10 cellular contexts compared by ENCODE assay signal in the genomic region with DNA sequence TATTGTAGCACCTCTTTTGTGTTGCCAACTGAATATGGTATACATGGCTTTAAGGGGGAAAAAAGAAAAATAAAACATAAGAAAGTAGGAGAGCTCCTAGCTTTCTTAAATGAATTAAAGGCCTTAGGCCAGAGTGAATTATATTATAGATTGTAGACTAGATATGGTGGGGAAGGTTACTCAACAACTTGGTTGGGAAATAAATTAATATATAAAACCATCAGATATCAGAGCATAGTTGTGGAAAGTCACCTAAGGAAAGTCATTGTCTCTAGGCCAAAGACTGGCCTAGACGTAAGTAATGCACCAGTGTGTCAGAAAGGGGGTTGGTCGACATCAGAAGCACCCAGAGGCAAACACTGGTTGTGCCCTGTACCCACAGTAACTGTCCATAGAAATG.
DNase-seq lines count a peak whose midpoint lies in the region; ATAC-seq and TF ChIP-seq lines count a peak whose summit lies in the region.
"Had no signal": no experiment of that assay in that cellular context is flagged by ENCODE, and none has a peak within 500 bp of the region (broad histone marks: within the 10 kb centered on the region; RNA-seq: fewer than 3 reads in every experiment).

No MANE protein-coding gene starts in this region.

- peak overlapping the region; percentile 83 to 95 (median 87); a peak in 21 of 22 replicates for H3K4me2 ChIP-seq in BLaER1 treated with 17β-estradiol and CSF1 and Interleukin-3, amounts not matched to agents 10 nM and 100 nM
- H3K4me2 ChIP-seq in MM.1S (ENCODE audit: low read depth, low read length) (no peak overlapping the region), mammary epithelial cell (ENCODE audit: insufficient read depth, low read depth, low read length) (peak overlapping the region; percentile 49)

- WGBS in mammary epithelial cell (ENCODE audit: low coverage, missing lambda C conversion rate): 50% methylated on average over 2 of the region's 2 CpGs

- BruUV-seq in mammary epithelial cell (replicated peaks; lab: Mats Ljungman, UMichigan): no TSS peak

- peak overlapping the region in 4 of 11 experiments; percentile 18 to 53 (median 35); a peak in 3 of 22 replicates for H3K9ac ChIP-seq in BLaER1 treated with 17β-estradiol and CSF1 and Interleukin-3, amounts not matched to agents 10 nM and 100 nM
- no peak overlapping the region for H3K9ac ChIP-seq in MM.1S (ENCODE audit: low read length)
- no peak overlapping the region for H3K9ac ChIP-seq in mammary epithelial cell (ENCODE audit: insufficient read depth, low read length)

- no peaks in the 10 kb centered on the region for H3K79me2 ChIP-seq in MM.1S (ENCODE audit: low read length)
- no peaks in the 10 kb centered on the region for H3K79me2 ChIP-seq in mammary epithelial cell (ENCODE audit: insufficient read depth, low read length)

- in situ Hi-C loops in mammary epithelial cell (cut with MboI; ENCODE audit: low sequenced_read_pairs in 2 of 2): no loop called here

- H3K36me3 ChIP-seq in BLaER1 treated with 17β-estradiol and CSF1 and Interleukin-3, amounts not matched to agents 10 nM and 100 nM: no peaks in the 10 kb centered on the region
- H3K36me3 ChIP-seq in MM.1S (replicated peaks; ENCODE audit: insufficient read depth, low read length) (no peaks in the 10 kb centered on the region), mammary epithelial cell (ENCODE audit: insufficient read depth, low read length) (no peaks in the 10 kb centered on the region)

- no peak for ATAC-seq in GM21367 (IDR thresholded peaks at IDR 0.05; ENCODE audit: unreplicated experiment)

- DNase-seq in MM.1S: no peak
- DNase-seq in mammary epithelial cell: peak; percentile 32
- no peak for DNase-seq in nephron progenitor cell
- DNase-seq in GM10248 (ENCODE audit: extremely low spot score): no peak
- no peak for DNase-seq in NCI-H446 treated with DMSO at 0.1 percent for 48 hours (lab: John Stamatoyannopoulos, UW)
- no peak for DNase-seq in central memory CD4-positive, alpha-beta T cell
- DNase-seq: cortex of kidney; stimulated activated CD4-positive, alpha-beta T cell treated with anti-CD3 and anti-CD28 coated beads, Interleukin-12 subunit alpha, Interleukin-12 subunit beta, amount 100 ng/mL, for 4 hours had no signal

- dilution Hi-C loops in mammary epithelial cell (cut with HindIII; ENCODE audit: low sequenced_read_pairs): no loop called here

- no peaks in the 10 kb centered on the region for H3K9me2 ChIP-seq in MM.1S (replicated peaks; ENCODE audit: insufficient read depth, low read length)

- no peaks in the 10 kb centered on the region for H3K9me3 Mint-ChIP-seq in nephron progenitor cell

- TF ChIP-seq CTCF in MM.1S (IDR thresholded peaks at IDR 0.05; ENCODE audit: low read length): no peak
- no peak for TF ChIP-seq CTCF in mammary epithelial cell (conservative IDR thresholded peaks at IDR 0.05 in 1 of 2, IDR thresholded peaks at IDR 0.05 in 1 of 2; ENCODE audit: extremely low read depth in 1 of 2, insufficient read depth in 1 of 2, low read depth in 1 of 2, low read length in 2 of 2)
- TF ChIP-seq CTCF in nephron progenitor cell (IDR thresholded peaks at IDR 0.05): no peak
- TF ChIP-seq CTCF in GM10248 (IDR thresholded peaks at IDR 0.05; ENCODE audit: control extremely low read depth, extremely low read depth, low read depth, missing control alignments): no peak

- H3K27me3 ChIP-seq in BLaER1 treated with 17β-estradiol and CSF1 and Interleukin-3, amounts not matched to agents 10 nM and 100 nM: no peaks in the 10 kb centered on the region
- no peaks in the 10 kb centered on the region for H3K27me3 ChIP-seq in MM.1S (replicated peaks; ENCODE audit: insufficient read depth, low read length)
- no peaks in the 10 kb centered on the region for H3K27me3 ChIP-seq in mammary epithelial cell (ENCODE audit: insufficient read depth, low read length)

- H3K9me3 ChIP-seq in BLaER1 treated with 17β-estradiol and CSF1 and Interleukin-3, amounts not matched to agents 10 nM and 100 nM (replicated peaks in 1 of 11): no peaks in the 10 kb centered on the region
- no peaks in the 10 kb centered on the region for H3K9me3 ChIP-seq in MM.1S (replicated peaks; ENCODE audit: insufficient read depth, low read length)
- no peaks in the 10 kb centered on the region for H3K9me3 ChIP-seq in mammary epithelial cell (replicated peaks; ENCODE audit: insufficient read depth, low read length)

- CTCF ChIA-PET in mammary epithelial cell (lab: Charles Lee; ENCODE audit: low non-redundant PET) (no interaction called here), GM10248 (lab: Yijun Ruan, JAX) (interaction anchor here (1.1 to 1.7 kb wide), 4 partner anchors 8 to 21 kb away, joined by 3 to 4 read pairs (median 4); no protein-coding TSS in a partner anchor)

- intact Hi-C loops in mammary epithelial cell (cut with micrococcal nuclease): no loop called here

- peak overlapping the region in 10 of 11 experiments; percentile 19 to 67 (median 56); a peak in 18 of 22 replicates for H3K27ac ChIP-seq in BLaER1 treated with 17β-estradiol and CSF1 and Interleukin-3, amounts not matched to agents 10 nM and 100 nM
- H3K27ac ChIP-seq in MM.1S (ENCODE audit: low read length): 0 out of 2 replicates have a peak overlapping the region, but pooled peaks have one; percentile 11
- H3K27ac ChIP-seq in mammary epithelial cell (ENCODE audit: insufficient read depth, low read depth, low read length): peak overlapping the region; percentile 40

- H3K27me3 Mint-ChIP-seq in nephron progenitor cell (ENCODE audit: low read depth, poor library complexity): no peaks in the 10 kb centered on the region

- peaks cover 18 to 39% (median 31%) of the 10 kb centered on the region in 10 experiments for H3K4me1 ChIP-seq in BLaER1 treated with 17β-estradiol and CSF1 and Interleukin-3, amounts not matched to agents 10 nM and 100 nM
- H3K4me1 ChIP-seq in MM.1S (ENCODE audit: low read length): peaks cover 4% of the 10 kb centered on the region
- H3K4me1 ChIP-seq in mammary epithelial cell (ENCODE audit: insufficient read depth, low read length): peaks cover 17% of the 10 kb centered on the region

- no peak overlapping the region for H3K4me3 ChIP-seq in BLaER1 treated with 17β-estradiol and CSF1 and Interleukin-3, amounts not matched to agents 10 nM and 100 nM
- H3K4me3 ChIP-seq in MM.1S (ENCODE audit: low read length): no peak overlapping the region
- no peak overlapping the region for H3K4me3 ChIP-seq in mammary epithelial cell (replicated peaks in 1 of 3; ENCODE audit: insufficient read depth in 1 of 3, low read depth in 2 of 3, low read length in 3 of 3)

- H4K20me1 ChIP-seq in BLaER1 treated with 17β-estradiol and CSF1 and Interleukin-3, amounts not matched to agents 10 nM and 100 nM: no peaks in the 10 kb centered on the region
- no peaks in the 10 kb centered on the region for H4K20me1 ChIP-seq in MM.1S (ENCODE audit: insufficient read depth, low read length)
- H4K20me1 ChIP-seq in mammary epithelial cell (ENCODE audit: insufficient read depth, low read length): no peaks in the 10 kb centered on the region

- H2AFZ ChIP-seq in MM.1S (ENCODE audit: low read length): no peak overlapping the region
- H2AFZ ChIP-seq in mammary epithelial cell (ENCODE audit: low read depth, low read length): no peak overlapping the region

- H3K4me3 Mint-ChIP-seq in nephron progenitor cell: no peak overlapping the region

- peaks cover 5% of the 10 kb centered on the region for H3K36me3 Mint-ChIP-seq in nephron progenitor cell (ENCODE audit: low read depth)

- peak overlapping the region; percentile 81 for H3K27ac Mint-ChIP-seq in nephron progenitor cell

- H3F3A ChIP-seq in MM.1S (ENCODE audit: insufficient read depth, low read length): peaks cover 11% of the 10 kb centered on the region; the same call in 1 of the 2 replicates

- POLR2A ChIA-PET in GM10248 (lab: Yijun Ruan, JAX): no interaction called here

- H3K4me1 Mint-ChIP-seq in nephron progenitor cell: peaks cover 18% of the 10 kb centered on the region
